19 cellular contexts compared by ENCODE assay signal in genomic region chr2:71679481-71679880, GRCh38.
"Had no signal": no experiment of that assay in that cellular context is flagged by ENCODE, and none has a peak within 500 bp of the region (broad histone marks: within the 10 kb centered on the region; RNA-seq: fewer than 3 reads in every experiment).

No MANE protein-coding gene starts in this region.

- H3K4me1 ChIP-seq: tibial nerve, vagina had no signal

- H3K4me3 ChIP-seq: mucosa of descending colon, ovary, tibial nerve, vagina had no signal

- H3K27ac ChIP-seq: brain microvascular endothelial cell, epithelial cell of prostate, ovary, tibial nerve, vagina had no signal

- H3K9me3 ChIP-seq: mucosa of descending colon, ovary, tibial nerve, vagina had no signal

- H3K27me3 ChIP-seq: brain microvascular endothelial cell, ovary, tibial nerve, vagina had no signal

- DNase-seq: activated CD4-positive, alpha-beta T cell treated with anti-CD3 and anti-CD28 coated beads, Interleukin-2, amount 10 ng/mL, durations not matched to agents 24 days and 14 days; activated CD4-positive, CD25-positive, alpha-beta regulatory T cell; activated CD8-positive, alpha-beta memory T cell treated with anti-CD3 and anti-CD28 coated beads, Interleukin-2, amount 50 U/mL, for 48 hours; activated naive CD4-positive, alpha-beta T cell treated with Interleukin-2 at 50 U/mL for 16 hours; anterior cingulate cortex; brain microvascular endothelial cell; cerebellar nuclear complex; effector memory CD8-positive, alpha-beta T cell; foreskin melanocyte; immature natural killer cell; mammary epithelial cell; mucosa of descending colon; naive thymus-derived CD4-positive, alpha-beta T cell; ovary; stimulated activated CD4-positive, alpha-beta T cell treated with anti-CD3 and anti-CD28 coated beads, Interleukin-2, amount 100 ng/mL, for 48 hours; stimulated activated naive B cell treated with anti-CD40 and anti-IgM and Interleukin-4, amounts not matched to agents 10 μg/mL and 1 μg/mL and 100 μg/mL, for 72 hours had no signal

- H3K36me3 ChIP-seq: brain microvascular endothelial cell, ovary, tibial nerve, vagina had no signal

- ATAC-seq: effector memory CD8-positive, alpha-beta T cell; mucosa of descending colon; naive thymus-derived CD4-positive, alpha-beta T cell; stimulated activated naive B cell treated with anti-CD40 and anti-IgM and Interleukin-4, amounts not matched to agents 10 μg/mL and 1 μg/mL and 100 μg/mL, for 72 hours had no signal
